In genomic region chr18:55589625-55590291, GRCh38 we compare ENCODE assay signal across 1 cellular context.
A peak's percentile ranks its signal among the peaks of the same experiment; 100 is the strongest.
TF ChIP-seq lines count a peak whose summit lies in the region.

No MANE protein-coding gene starts in this region.

TF ChIP-seq in H1, 55 proteins besides CTCF, POLR2A, EP300 and RAD21 (continued from another document):
- TF ChIP-seq RNF2 (IDR thresholded peaks at IDR 0.05; ENCODE audit: borderline replicate concordance, low read depth, low read length, missing control alignments, poor library complexity, severe bottlenecking) (no peak), ATF3 (IDR thresholded peaks at IDR 0.05; ENCODE audit: insufficient read depth, low read depth, low read length) (no peak), NANOG (IDR thresholded peaks at IDR 0.05; ENCODE audit: insufficient read depth, low read depth, low read length, poor library complexity, severe bottlenecking) (no peak), CEBPB (IDR thresholded peaks at IDR 0.05; ENCODE audit: low read depth, low read length) (no peak), JUN (IDR thresholded peaks at IDR 0.05; ENCODE audit: low read depth, low read length) (no peak), PHF8 (conservative IDR thresholded peaks at IDR 0.05; ENCODE audit: low read depth, low read length) (peak; percentile 89), SP4 (IDR thresholded peaks at IDR 0.05; ENCODE audit: low read length) (0 out of 2 replicates have a peak, but pooled peaks have one; percentile 55), SRF (IDR thresholded peaks at IDR 0.05; ENCODE audit: low read depth, low read length) (no peak), BRCA1 (IDR thresholded peaks at IDR 0.05; ENCODE audit: low read depth, low read length) (no peak), TEAD4 (IDR thresholded peaks at IDR 0.05; ENCODE audit: low read depth, low read length) (no peak), FOSL1 (IDR thresholded peaks at IDR 0.05; ENCODE audit: insufficient read depth, low read depth, low read length) (no peak), E2F6 (IDR thresholded peaks at IDR 0.05) (no peak), CTBP2 (IDR thresholded peaks at IDR 0.05; ENCODE audit: borderline replicate concordance, insufficient read depth, insufficient read length, low read length) (peak; percentile 41), TBP (IDR thresholded peaks at IDR 0.05; ENCODE audit: low read depth, low read length) (peak; percentile 93), ZNF274 (IDR thresholded peaks at IDR 0.05; ENCODE audit: borderline replicate concordance, extremely low read depth, low read length) (no peak), SP2 (IDR thresholded peaks at IDR 0.05; ENCODE audit: low read length) (peak; percentile 81), JUND (IDR thresholded peaks at IDR 0.05; ENCODE audit: low read length) (no peak), RBBP5 (IDR thresholded peaks at IDR 0.05; ENCODE audit: borderline replicate concordance, low read depth, low read length) (0 out of 2 replicates have a peak, but pooled peaks have one; percentile 75), RFX5 (IDR thresholded peaks at IDR 0.05; ENCODE audit: borderline replicate concordance, low read depth, low read length) (no peak), BACH1 (IDR thresholded peaks at IDR 0.05; ENCODE audit: low read length) (peak; percentile 82), CHD7 (IDR thresholded peaks at IDR 0.05; ENCODE audit: insufficient replicate concordance, low read length) (no peak), ATF2 (IDR thresholded peaks at IDR 0.05; ENCODE audit: low read length) (0 out of 2 replicates have a peak, but pooled peaks have one; percentile 54), USF2 (IDR thresholded peaks at IDR 0.05; ENCODE audit: low read length) (no peak), MAFK (IDR thresholded peaks at IDR 0.05; ENCODE audit: low read depth, low read length) (no peak), TAF1 (IDR thresholded peaks at IDR 0.05; ENCODE audit: low read depth, low read length) (peak; percentile 98), GABPA (IDR thresholded peaks at IDR 0.05; ENCODE audit: borderline replicate concordance, insufficient read depth, low read length) (no peak), ASH2L (IDR thresholded peaks at IDR 0.05; ENCODE audit: low read length) (peak; percentile 96), GTF2F1 (IDR thresholded peaks at IDR 0.05; ENCODE audit: borderline replicate concordance, low read depth, low read length) (0 out of 2 replicates have a peak, but pooled peaks have one; percentile 77), KDM1A (IDR thresholded peaks at IDR 0.05; ENCODE audit: borderline replicate concordance, low read length) (no peak), EZH2 (IDR thresholded peaks at IDR 0.05; ENCODE audit: low read depth, low read length, severe bottlenecking) (no peak), KDM4A (IDR thresholded peaks at IDR 0.05; ENCODE audit: low read depth, low read length, severe bottlenecking) (peak; percentile 67), CBX5 (IDR thresholded peaks at IDR 0.05; ENCODE audit: low read depth, low read length) (no peak)
